21 cellular contexts compared by ENCODE assay signal in genomic region chr12:18243238-18243637, GRCh38. TPM values are rescaled to one million over a fixed set of nuclear protein-coding genes. Genes with fewer than 3 reads are reported as not detected.
DNase-seq lines count a peak whose midpoint lies in the region; ATAC-seq, FAIRE-seq and TF ChIP-seq lines count a peak whose summit lies in the region.
"Had no signal": no experiment of that assay in that cellular context is flagged by ENCODE, and none has a peak within 500 bp of the region (broad histone marks: within the 10 kb centered on the region; RNA-seq: fewer than 3 reads in every experiment).

No MANE protein-coding gene starts in this region.

- in situ Hi-C loops in HepG2 (cut with HindIII; ENCODE audit: extremely low pct_ligation_motif_present, low pct_unique_long_range_greater_than_20kb): no loop called here

- H3K27ac ChIP-seq in liver (ENCODE audit: low read depth in 1 of 2, low read length in 2 of 2): peak overlapping the region; percentile 73 to 78
- no peak overlapping the region for H3K27ac ChIP-seq in HepG2 (ENCODE audit: extremely low read length, insufficient read depth, low read length)
- H3K27ac ChIP-seq: 22Rv1, BLaER1, GM23248, HL-60 had no signal

- BruUV-seq in HepG2 (replicated peaks; lab: Mats Ljungman, UMichigan): no TSS peak

- H3K36me3 Mint-ChIP-seq in progenitor cell of endocrine pancreas (ENCODE audit: insufficient read depth): peaks cover 15% of the 10 kb centered on the region
- H3K36me3 Mint-ChIP-seq: CD14-positive monocyte; CD4-positive, alpha-beta memory T cell had no signal

- POLR2A ChIA-PET in HepG2 (lab: Yijun Ruan, JAX): no interaction called here

- DNase-seq in HepG2 (ENCODE audit: low spot score): no peak
- no peak for DNase-seq in left lobe of liver (ENCODE audit: low spot score)
- DNase-seq in progenitor cell of endocrine pancreas (ENCODE audit: low spot score, unreplicated experiment): no peak
- no peak for DNase-seq in mucosa of gallbladder (ENCODE audit: low spot score)
- no peak for DNase-seq in activated T-cell treated with anti-CD3 and anti-CD28 coated beads, Interleukin-2, amount 50 U/mL, for 48 hours
- DNase-seq: CD4-positive, alpha-beta memory T cell; DMS79 treated with DMSO at 0.1 percent for 48 hours; GF-D8; GM23248; IMR-90 had no signal

- peaks cover 21% of the 10 kb centered on the region for H3K4me1 Mint-ChIP-seq in progenitor cell of endocrine pancreas (ENCODE audit: low read depth)
- H3K4me1 Mint-ChIP-seq: CD14-positive monocyte; CD4-positive, alpha-beta memory T cell had no signal

- H2AFZ ChIP-seq in HepG2 (ENCODE audit: low read length): no peak overlapping the region
- H2AFZ ChIP-seq: GM23248 had no signal

- H3K9me3 ChIP-seq in liver (ENCODE audit: control insufficient read depth in 4 of 4, low read length in 3 of 4) (no peaks in the 10 kb centered on the region), HepG2 (ENCODE audit: low read length) (no peaks in the 10 kb centered on the region)
- H3K9me3 ChIP-seq: BLaER1, HAP-1 had no signal

- no peaks in the 10 kb centered on the region for H3K27me3 Mint-ChIP-seq in progenitor cell of endocrine pancreas
- H3K27me3 Mint-ChIP-seq: CD4-positive, alpha-beta memory T cell had no signal

- H4K20me1 ChIP-seq in HepG2 (ENCODE audit: insufficient read depth, low read length): no peaks in the 10 kb centered on the region
- H4K20me1 ChIP-seq: BLaER1 had no signal

- H3K4me3 ChIP-seq in liver (ENCODE audit: low read depth in 1 of 3, low read length in 3 of 3) (peak overlapping the region; percentile 54 to 76 (median 69)), HepG2 (replicated peaks in 1 of 3; ENCODE audit: insufficient read depth in 1 of 3, low read depth in 2 of 3, low read length in 3 of 3) (no peak overlapping the region)
- H3K4me3 ChIP-seq: BLaER1, GM23248, HAP-1 had no signal

- TF ChIP-seq CTCF in liver (IDR thresholded peaks at IDR 0.05; ENCODE audit: low read depth, low read length, missing input control) (no peak), HepG2 (CRISPR knock-in tag; IDR thresholded peaks at IDR 0.05) (no peak), progenitor cell of endocrine pancreas (IDR thresholded peaks at IDR 0.05; ENCODE audit: unreplicated experiment) (no peak)

- H3K4me1 ChIP-seq in liver (ENCODE audit: control insufficient read depth in 4 of 4, insufficient read depth in 4 of 4, low read length in 3 of 4) (peaks cover 2 to 9% (median 4%) of the 10 kb centered on the region in 4 donors), HepG2 (ENCODE audit: insufficient read depth, low read length) (peaks cover 8% of the 10 kb centered on the region)
- H3K4me1 ChIP-seq: BLaER1 had no signal

- FAIRE-seq in HepG2 (lab: Jason Lieb, UNC): no peak

- H3K9ac ChIP-seq in liver (ENCODE audit: low read depth in 1 of 2, low read length in 2 of 2): peak overlapping the region; percentile 86 to 91
- no peak overlapping the region for H3K9ac ChIP-seq in HepG2 (ENCODE audit: insufficient read depth, low read depth, low read length)
- H3K9ac ChIP-seq: BLaER1, GM23248 had no signal

- TF ChIP-seq POLR2A in HepG2 (IDR thresholded peaks at IDR 0.05; ENCODE audit: insufficient read depth in 1 of 2, low read depth in 2 of 2, low read length in 2 of 2): no peak

- TF ChIP-seq EP300 in HepG2 (IDR thresholded peaks at IDR 0.05; ENCODE audit: low read depth in 2 of 2, low read length in 2 of 2) (no peak), HepG2 (CRISPR knock-in tag; IDR thresholded peaks at IDR 0.05; ENCODE audit: borderline replicate concordance) (no peak)

- TF ChIP-seq RAD21 in liver (IDR thresholded peaks at IDR 0.05) (no peak), HepG2 (CRISPR knock-in tag; IDR thresholded peaks at IDR 0.05) (no peak)

- peak overlapping the region; percentile 75 for H3K27ac Mint-ChIP-seq in progenitor cell of endocrine pancreas
- H3K27ac Mint-ChIP-seq: CD14-positive monocyte; CD4-positive, alpha-beta memory T cell had no signal

- CTCF ChIA-PET in HepG2 (lab: Yijun Ruan, JAX; ENCODE audit: low intra/inter-chr PET ratio, low total read pairs): no interaction called here

- H3K79me2 ChIP-seq in HepG2 (ENCODE audit: insufficient read depth, low read length): no peaks in the 10 kb centered on the region

- intact Hi-C loops in HepG2 (cut with micrococcal nuclease; ENCODE audit: unreplicated experiment): no loop called here

- ATAC-seq in HepG2 (no peak), left lobe of liver (peak; percentile 52), GM21367 (IDR thresholded peaks at IDR 0.05; ENCODE audit: unreplicated experiment) (no peak)

- no peaks in the 10 kb centered on the region for H3K27me3 ChIP-seq in liver (ENCODE audit: control insufficient read depth in 4 of 4, insufficient read depth in 4 of 4, low read length in 3 of 4)
- no peaks in the 10 kb centered on the region for H3K27me3 ChIP-seq in HepG2 (ENCODE audit: control insufficient read depth in 1 of 2, insufficient read depth in 2 of 2, low read length in 2 of 2)
- H3K27me3 ChIP-seq: BLaER1 had no signal

- H3K4me3 Mint-ChIP-seq in progenitor cell of endocrine pancreas (ENCODE audit: low read depth): peak overlapping the region; percentile 73
- H3K4me3 Mint-ChIP-seq: CD14-positive monocyte; CD4-positive, alpha-beta memory T cell had no signal

- H3K36me3 ChIP-seq in liver (ENCODE audit: control insufficient read depth in 4 of 4, insufficient read depth in 3 of 4, low read depth in 1 of 4, low read length in 3 of 4) (no peaks in the 10 kb centered on the region), HepG2 (replicated peaks in 1 of 2; ENCODE audit: control insufficient read depth in 1 of 2, insufficient read depth in 2 of 2, low read length in 2 of 2) (no peaks in the 10 kb centered on the region)
- H3K36me3 ChIP-seq: BLaER1, HAP-1 had no signal

- H3K9me3 Mint-ChIP-seq in progenitor cell of endocrine pancreas (ENCODE audit: low read depth): peaks cover 14% of the 10 kb centered on the region

- no peak overlapping the region for H3K4me2 ChIP-seq in HepG2 (ENCODE audit: low read depth, low read length)
- H3K4me2 ChIP-seq: BLaER1 had no signal

TF ChIP-seq in liver, 16 proteins besides CTCF, POLR2A, EP300 and RAD21 (continues in another document):
- TF ChIP-seq ATF3 (IDR thresholded peaks at IDR 0.05): no peak
- TF ChIP-seq, protein P1, sequence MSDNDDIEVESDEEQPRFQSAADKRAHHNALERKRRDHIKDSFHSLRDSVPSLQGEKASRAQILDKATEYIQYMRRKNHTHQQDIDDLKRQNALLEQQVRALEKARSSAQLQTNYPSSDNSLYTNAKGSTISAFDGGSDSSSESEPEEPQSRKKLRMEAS (IDR thresholded peaks at IDR 0.05): no peak
- TF ChIP-seq JUND (IDR thresholded peaks at IDR 0.05): no peak
- no peak for TF ChIP-seq FOXA1 (IDR thresholded peaks at IDR 0.05)

TF ChIP-seq in HepG2, 621 proteins besides CTCF, POLR2A, EP300 and RAD21:
- no peak for TF ChIP-seq ZNF841 (CRISPR knock-in tag; IDR thresholded peaks at IDR 0.05; ENCODE audit: borderline replicate concordance)
- no peak for TF ChIP-seq MIXL1 (CRISPR knock-in tag; IDR thresholded peaks at IDR 0.05)
- no peak for TF ChIP-seq ZNF552 (CRISPR knock-in tag; IDR thresholded peaks at IDR 0.05; ENCODE audit: borderline replicate concordance)
- TF ChIP-seq ZNF3 (CRISPR knock-in tag; IDR thresholded peaks at IDR 0.05): no peak
- no peak for TF ChIP-seq ZNF335 (CRISPR knock-in tag; IDR thresholded peaks at IDR 0.05)
- no peak for TF ChIP-seq RAD51 (IDR thresholded peaks at IDR 0.05; ENCODE audit: borderline replicate concordance)
- TF ChIP-seq SATB2 (CRISPR knock-in tag; IDR thresholded peaks at IDR 0.05): no peak
- no peak for TF ChIP-seq ZBTB8A (CRISPR knock-in tag; IDR thresholded peaks at IDR 0.05; ENCODE audit: borderline replicate concordance, low read depth)
- TF ChIP-seq EEA1 (CRISPR knock-in tag; IDR thresholded peaks at IDR 0.05; ENCODE audit: borderline replicate concordance): no peak
- TF ChIP-seq CENPT (CRISPR knock-in tag; IDR thresholded peaks at IDR 0.05; ENCODE audit: low read depth): no peak
- no peak for TF ChIP-seq GTF3A (CRISPR knock-in tag; conservative IDR thresholded peaks at IDR 0.05)
- TF ChIP-seq SIX4 (CRISPR knock-in tag; IDR thresholded peaks at IDR 0.05): no peak
- TF ChIP-seq GPN1 (CRISPR knock-in tag; IDR thresholded peaks at IDR 0.05; ENCODE audit: borderline replicate concordance): no peak
- no peak for TF ChIP-seq ASH2L (IDR thresholded peaks at IDR 0.05; ENCODE audit: insufficient read length, low read depth, low read length)

RNA-seq across cellular contexts. Expression of gene PIK3C2G, which starts 18.1 kb away (rescaled TPM):
- total RNA-seq in liver (10 to 100 TPM; 14.0 to 40.1 TPM), HepG2 (2016; rRNA removed; fragmentation: Illumina TruSeq; extraction: Trizol) (not detected in 2 replicates), left lobe of liver (17.3 TPM), progenitor cell of endocrine pancreas (26.0 and 26.4 TPM in 2 replicates), mucosa of gallbladder (38.8 TPM)
- polyA plus RNA-seq in liver (10 to 100 TPM in 1 of 2 donors, 1 to 10 TPM in 1; 4.9 to 24.8 TPM), HepG2 (2011; rRNA removed) (not detected in 2 replicates)
- not detected in 2 replicates for total RNA-seq in HepG2 (2016; cell fraction: cytosol; rRNA removed; fragmentation: Illumina TruSeq; extraction: Trizol; ENCODE audit: low read depth)
- not detected in 2 replicates for total RNA-seq in HepG2 (2016; cell fraction: insoluble cytoplasmic fraction; rRNA removed; fragmentation: Illumina TruSeq; extraction: Trizol)
- total RNA-seq in HepG2 (2016; cell fraction: membrane; rRNA removed; fragmentation: Illumina TruSeq; extraction: Trizol): not detected in 2 replicates
- total RNA-seq in HepG2 (2016; cell fraction: nucleus; rRNA removed; fragmentation: Illumina TruSeq; extraction: Trizol): not detected in 2 replicates
- not detected in 2 replicates for polyA plus RNA-seq in HepG2 (2011; cell fraction: cytosol; rRNA removed)
- polyA plus RNA-seq in HepG2 (2011; cell fraction: nucleus; rRNA removed): not detected in 2 replicates
- not detected in 2 replicates for polyA plus RNA-seq in HepG2 (2012)
- polyA plus RNA-seq in HepG2 (2016; cell fraction: cytosol; fragmentation: Illumina TruSeq; extraction: Trizol; ENCODE audit: low read depth): not detected in 2 replicates
- polyA plus RNA-seq in HepG2 (2016; cell fraction: insoluble cytoplasmic fraction; fragmentation: Illumina TruSeq; extraction: Trizol; ENCODE audit: low read depth): not detected in 2 replicates
- polyA plus RNA-seq in HepG2 (2016; cell fraction: membrane; fragmentation: Illumina TruSeq; extraction: Trizol; ENCODE audit: low read depth): not detected in 2 replicates
- polyA plus RNA-seq in HepG2 (2016; cell fraction: nucleus; fragmentation: Illumina TruSeq; extraction: Trizol; ENCODE audit: insufficient read depth, low read depth): not detected in 2 replicates
- polyA minus RNA-seq in HepG2 (2011; rRNA and poly(A)+ RNA removed; ENCODE audit: low replicate concordance): not detected in 2 replicates
- polyA minus RNA-seq in HepG2 (2011; cell fraction: cytosol; rRNA and poly(A)+ RNA removed): not detected in 2 replicates
- polyA minus RNA-seq in HepG2 (2011; cell fraction: nucleus; rRNA and poly(A)+ RNA removed): not detected in 2 replicates
- total RNA-seq: A673; CD4-positive, alpha-beta memory T cell; GM23248; H4; HT1080; IMR-90 had no signal
- polyA plus RNA-seq: AG04450; CD14-positive monocyte; CD4-positive, alpha-beta memory T cell; GM23248; IMR-90 had no signal

Comparison
In these comparisons a context has a peak if more than half of its experiments do, and no peak if none do; other contexts are left out.
1. H3K4me3 ChIP-seq: peak in liver (3 of 3); none in HepG2 (0 of 3).
2. RNA of gene PIK3C2G, which starts 18.1 kb away (total RNA-seq): 14.0 to 40.1 TPM in liver, 38.8 TPM in mucosa of gallbladder (single experiment), 26.0 to 26.4 TPM in progenitor cell of endocrine pancreas and 17.3 TPM in left lobe of liver (single experiment); not detected in HepG2; every median in the first group is over 10 times any median in the second.